In the genomic region with DNA sequence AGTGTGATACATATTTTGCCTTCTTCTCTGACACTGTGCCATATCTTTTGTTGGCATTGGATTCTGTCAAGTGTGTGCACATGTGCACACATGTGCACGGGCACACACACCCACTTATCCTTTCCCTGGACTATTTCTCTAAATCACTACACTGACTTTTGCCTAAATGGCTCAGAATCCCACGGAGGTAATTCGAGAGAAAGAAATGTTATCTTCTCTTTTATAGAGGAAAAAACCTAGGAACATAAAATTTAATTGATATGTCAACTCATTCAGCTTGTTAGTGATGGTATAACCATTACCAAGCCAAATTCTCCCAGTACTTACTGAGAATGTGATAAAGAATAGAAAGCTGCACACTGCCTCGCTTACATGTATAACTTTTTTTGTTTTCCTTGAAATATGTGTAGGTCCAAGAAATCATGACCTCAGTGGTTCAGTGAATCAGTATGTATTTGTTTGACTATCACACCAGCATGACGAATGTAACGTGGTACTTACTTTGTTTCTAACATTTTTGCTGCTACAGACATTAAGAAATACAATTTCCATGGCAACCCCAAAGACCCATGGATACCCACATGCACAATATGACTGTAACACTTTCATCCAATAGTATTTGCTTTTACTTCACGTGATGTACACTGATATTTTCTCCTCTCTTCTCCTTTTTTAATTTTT, we compare ENCODE assay signal across 31 cellular contexts.
"Had no signal": no experiment of that assay in that cellular context is flagged by ENCODE, and none has a peak within 500 bp of the region (broad histone marks: within the 10 kb centered on the region; RNA-seq: fewer than 3 reads in every experiment).

No MANE protein-coding gene starts in this region.

- H3K9me3 ChIP-seq: Peyer's patch, SJSA1, SK-N-SH had no signal

- H3K9ac ChIP-seq: SK-N-SH had no signal

- H3K27me3 Mint-ChIP-seq: activated CD4-positive, alpha-beta memory T cell treated with anti-CD3 and anti-CD28 coated beads for 36 hours; activated naive CD4-positive, alpha-beta T cell treated with anti-CD3 and anti-CD28 coated beads, Interleukin-2, amount 10 ng/mL, durations not matched to agents 7 days and 5 days; activated naive CD8-positive, alpha-beta T cell; activated naive CD8-positive, alpha-beta T cell treated with anti-CD3 and anti-CD28 coated beads, Interleukin-2, amount 50 U/mL, for 24 hours had no signal

- H3K4me3 Mint-ChIP-seq: activated CD4-positive, alpha-beta memory T cell treated with anti-CD3 and anti-CD28 coated beads for 36 hours; activated naive CD4-positive, alpha-beta T cell treated with anti-CD3 and anti-CD28 coated beads, Interleukin-2, amount 10 ng/mL, durations not matched to agents 7 days and 5 days; activated naive CD8-positive, alpha-beta T cell; activated naive CD8-positive, alpha-beta T cell treated with anti-CD3 and anti-CD28 coated beads, Interleukin-2, amount 50 U/mL, for 24 hours; activated T-cell treated with anti-CD3 and anti-CD28 coated beads, Interleukin-2, amount 50 U/mL, for 4 hours; T-helper 1 cell treated with Interleukin-12 subunit alpha and Interleukin-12 subunit beta and Interleukin-4 antibody, amounts not matched to agents 30 μg/mL and 1 μg/mL, for 36 hours; T-helper 2 cell treated with Interferon-gamma antibody and Interleukin-4, amounts not matched to agents 5 μg/mL and 100 μg/mL, for 36 hours; WTC11 had no signal

- H3K4me3 ChIP-seq: Peyer's patch, SJSA1 had no signal

- ATAC-seq: activated CD4-positive, CD25-positive, alpha-beta regulatory T cell treated with anti-CD3 and anti-CD28 coated beads, Interleukin-2, amount 50 U/mL, for 24 hours; activated naive CD8-positive, alpha-beta T cell treated with anti-CD3 and anti-CD28 coated beads, Interleukin-2, amount 50 U/mL, for 24 hours; activated T-cell treated with anti-CD3 and anti-CD28 coated beads, Interleukin-2, amount 50 U/mL, for 4 hours; PC-3; WTC11 had no signal

- H3K4me1 Mint-ChIP-seq: activated naive CD4-positive, alpha-beta T cell treated with anti-CD3 and anti-CD28 coated beads, Interleukin-2, amount 10 ng/mL, durations not matched to agents 7 days and 5 days; activated naive CD8-positive, alpha-beta T cell treated with anti-CD3 and anti-CD28 coated beads, Interleukin-2, amount 50 U/mL, for 24 hours had no signal

- H3K27ac ChIP-seq: Peyer's patch, SJSA1 had no signal

- H3K9me2 ChIP-seq: SK-N-SH had no signal

- H3K27me3 ChIP-seq: Peyer's patch, SJSA1 had no signal

- H3K4me1 ChIP-seq: Peyer's patch, SJSA1 had no signal

- H3K27ac Mint-ChIP-seq: activated CD4-positive, alpha-beta memory T cell treated with anti-CD3 and anti-CD28 coated beads for 36 hours; activated naive CD4-positive, alpha-beta T cell treated with anti-CD3 and anti-CD28 coated beads, Interleukin-2, amount 10 ng/mL, durations not matched to agents 7 days and 5 days; activated naive CD8-positive, alpha-beta T cell; activated naive CD8-positive, alpha-beta T cell treated with anti-CD3 and anti-CD28 coated beads, Interleukin-2, amount 50 U/mL, for 24 hours; T-helper 1 cell treated with Interleukin-12 subunit alpha and Interleukin-12 subunit beta and Interleukin-4 antibody, amounts not matched to agents 30 μg/mL and 1 μg/mL, for 36 hours; T-helper 2 cell treated with Interferon-gamma antibody and Interleukin-4, amounts not matched to agents 5 μg/mL and 100 μg/mL, for 36 hours; WTC11 had no signal

- DNase-seq: activated CD4-positive, alpha-beta memory T cell treated with anti-CD3 and anti-CD28 coated beads for 36 hours; activated CD4-positive, alpha-beta T cell treated with anti-CD3 and anti-CD28 coated beads for 4 hours; activated CD4-positive, alpha-beta T cell treated with anti-CD3 and anti-CD28 coated beads, Interleukin-2, amount 50 U/mL, for 1 hour; activated CD8-positive, alpha-beta memory T cell treated with anti-CD3 and anti-CD28 coated beads, Interleukin-2, amount 50 U/mL, for 4 hours; activated effector memory CD4-positive, alpha-beta T cell treated with Interleukin-2 at 50 U/mL for 16 hours; activated naive CD4-positive, alpha-beta T cell treated with anti-CD3 and anti-CD28 coated beads, Interleukin-2, amount 10 ng/mL, durations not matched to agents 7 days and 5 days; activated naive CD8-positive, alpha-beta T cell treated with anti-CD3 and anti-CD28 coated beads, Interleukin-2, amount 50 U/mL, for 24 hours; activated T-cell treated with anti-CD3 and anti-CD28 coated beads for 4 hours; activated T-cell treated with anti-CD3 and anti-CD28 coated beads, Interleukin-2, amount 50 U/mL, for 4 hours; anterior cingulate cortex; Karpas-422; NCI-H1105; NCI-H1436; NCI-H1694; NCI-H1930; NCI-H345; NCI-H510A; NCI-H526; NCI-H82; NK-92 treated with Interleukin-12 subunit alpha and Interleukin-12 subunit beta, amount 100 ng/mL, for 24 hours; PC-3; Peyer's patch; RPMI8226; SHP77 treated with DMSO at 0.1 percent for 48 hours; SK-N-SH had no signal

- H3K4me2 ChIP-seq: SK-N-SH had no signal

- H3K36me3 ChIP-seq: Peyer's patch, SJSA1 had no signal

- H3K36me3 Mint-ChIP-seq: activated CD4-positive, alpha-beta memory T cell treated with anti-CD3 and anti-CD28 coated beads for 36 hours; activated naive CD4-positive, alpha-beta T cell treated with anti-CD3 and anti-CD28 coated beads, Interleukin-2, amount 10 ng/mL, durations not matched to agents 7 days and 5 days; activated naive CD8-positive, alpha-beta T cell had no signal
